15 cellular contexts compared by ENCODE assay signal in the genomic region with DNA sequence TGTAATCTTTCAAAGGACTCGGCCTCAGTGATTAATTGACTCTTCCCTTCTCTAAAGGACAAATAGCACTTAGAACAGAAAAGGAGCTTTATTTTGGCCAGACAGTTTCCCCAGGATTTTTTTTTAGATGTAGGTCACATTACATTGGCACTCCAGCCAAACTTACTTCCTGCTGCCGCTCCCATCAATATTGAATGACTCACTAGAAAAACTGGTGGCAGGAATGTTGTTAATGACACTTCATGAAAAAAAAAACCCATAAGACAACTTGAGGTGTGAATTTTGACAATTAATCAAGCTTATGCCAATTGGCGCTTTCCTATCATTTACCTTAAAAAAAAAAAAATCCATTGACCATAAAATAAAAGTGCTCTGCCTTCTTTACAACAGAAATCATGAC.
DNase-seq lines count a peak whose midpoint lies in the region; ATAC-seq and TF ChIP-seq lines count a peak whose summit lies in the region.
"Had no signal": no experiment of that assay in that cellular context is flagged by ENCODE, and none has a peak within 500 bp of the region (broad histone marks: within the 10 kb centered on the region; RNA-seq: fewer than 3 reads in every experiment).

No MANE protein-coding gene starts in this region.

- H3K27ac Mint-ChIP-seq in type B pancreatic cell: peak overlapping the region; percentile 47
- H3K27ac Mint-ChIP-seq: activated CD4-positive, alpha-beta memory T cell treated with anti-CD3 and anti-CD28 coated beads, Interleukin-2, amount 10 ng/mL, durations not matched to agents 7 days and 5 days; activated T-cell treated with anti-CD3 and anti-CD28 coated beads, Interleukin-2, amount 50 U/mL, for 72 hours; CD4-positive, alpha-beta memory T cell had no signal

- no peaks in the 10 kb centered on the region for H3K9me3 ChIP-seq in WERI-Rb-1 (ENCODE audit: severe bottlenecking)

- no peaks in the 10 kb centered on the region for H3K36me3 Mint-ChIP-seq in type B pancreatic cell
- H3K36me3 Mint-ChIP-seq: CD4-positive, alpha-beta memory T cell had no signal

- intact Hi-C loops in left colon (cut with DNase I, micrococcal nuclease): no loop called here

- H3K36me3 ChIP-seq in WERI-Rb-1: no peaks in the 10 kb centered on the region
- H3K36me3 ChIP-seq: spleen had no signal

- H3K9me3 Mint-ChIP-seq in type B pancreatic cell: peaks cover 10% of the 10 kb centered on the region

- H3K4me3 ChIP-seq in WERI-Rb-1 (ENCODE audit: low read depth, low read length): no peak overlapping the region
- H3K4me3 ChIP-seq: spleen had no signal

- H3K27me3 ChIP-seq in WERI-Rb-1 (ENCODE audit: insufficient read depth, low read depth, severe bottlenecking): no peaks in the 10 kb centered on the region
- H3K27me3 ChIP-seq: spleen had no signal

- ATAC-seq in left colon (peak; percentile 88), HG03521 (IDR thresholded peaks at IDR 0.05; ENCODE audit: unreplicated experiment) (no peak)
- ATAC-seq: activated T-cell treated with anti-CD3 and anti-CD28 coated beads, Interleukin-2, amount 50 U/mL, for 72 hours had no signal

- peak; percentile 36 for TF ChIP-seq CTCF in type B pancreatic cell (conservative IDR thresholded peaks at IDR 0.05)
- TF ChIP-seq CTCF in WERI-Rb-1 (IDR thresholded peaks at IDR 0.05; ENCODE audit: low read depth, low read length): no peak

- H3K27ac ChIP-seq in WERI-Rb-1: no peak overlapping the region
- H3K27ac ChIP-seq: spleen had no signal

- DNase-seq in NCI-H510A treated with DMSO at 0.1 percent for 48 hours (lab: John Stamatoyannopoulos, UW) (peak; percentile 30), NCI-H510A (lab: John Stamatoyannopoulos, UW) (no peak), SW480 (ENCODE audit: low spot score) (peak; percentile 79), left colon (no peak), type B pancreatic cell (ENCODE audit: extremely low spot score, unreplicated experiment) (no peak), WERI-Rb-1 (no peak), globus pallidus (ENCODE audit: low spot score) (no peak)
- DNase-seq: activated CD4-positive, alpha-beta memory T cell treated with anti-CD3 and anti-CD28 coated beads, Interleukin-2, amount 10 ng/mL, durations not matched to agents 7 days and 5 days; activated T-cell treated with anti-CD3 and anti-CD28 coated beads, Interleukin-2, amount 50 U/mL, for 72 hours; CD4-positive, alpha-beta memory T cell; foreskin fibroblast; midbrain; spleen; stimulated activated naive CD4-positive, alpha-beta T cell treated with Interleukin-2 at 50 U/mL for 16 hours had no signal

- peaks cover 8% of the 10 kb centered on the region for H3K27me3 Mint-ChIP-seq in type B pancreatic cell
- H3K27me3 Mint-ChIP-seq: activated CD4-positive, alpha-beta memory T cell treated with anti-CD3 and anti-CD28 coated beads, Interleukin-2, amount 10 ng/mL, durations not matched to agents 7 days and 5 days; CD4-positive, alpha-beta memory T cell had no signal

- H3K4me3 Mint-ChIP-seq in type B pancreatic cell: peak overlapping the region; percentile 5
- H3K4me3 Mint-ChIP-seq: activated CD4-positive, alpha-beta memory T cell treated with anti-CD3 and anti-CD28 coated beads, Interleukin-2, amount 10 ng/mL, durations not matched to agents 7 days and 5 days; activated T-cell treated with anti-CD3 and anti-CD28 coated beads, Interleukin-2, amount 50 U/mL, for 72 hours; CD4-positive, alpha-beta memory T cell had no signal

- peaks cover 16% of the 10 kb centered on the region for H3K4me1 Mint-ChIP-seq in type B pancreatic cell (ENCODE audit: unreplicated experiment)
- H3K4me1 Mint-ChIP-seq: activated CD4-positive, alpha-beta memory T cell treated with anti-CD3 and anti-CD28 coated beads, Interleukin-2, amount 10 ng/mL, durations not matched to agents 7 days and 5 days; CD4-positive, alpha-beta memory T cell had no signal

Comparison
In these comparisons a context has a peak if more than half of its experiments do, and no peak if none do; other contexts are left out.
1. DNase-seq: peak in NCI-H510A treated with DMSO at 0.1 percent for 48 hours (single experiment) and SW480 (single experiment); none in NCI-H510A (single experiment), left colon (0 of 2), type B pancreatic cell (single experiment), WERI-Rb-1 (single experiment) and globus pallidus (single experiment).